In the genomic region with DNA sequence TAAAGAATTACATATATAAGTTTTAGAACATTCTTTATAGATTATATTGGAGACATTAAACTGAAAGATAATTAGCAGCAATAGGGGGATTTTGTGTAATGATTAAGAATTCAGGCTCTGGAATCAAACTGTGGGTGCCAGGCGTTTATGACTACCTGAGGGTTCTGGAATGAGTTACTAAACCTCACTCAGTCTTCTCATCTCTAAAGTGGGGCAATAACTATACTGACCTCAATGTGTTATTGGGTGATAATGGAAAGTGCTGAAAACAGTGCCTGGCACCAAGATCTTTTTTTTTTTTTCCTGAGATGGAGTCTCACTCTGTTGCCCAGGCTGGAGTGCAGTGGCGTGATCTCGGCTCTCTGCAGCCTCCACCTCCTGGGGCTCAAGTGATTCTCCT, we compare ENCODE assay signal across 19 cellular contexts. TPM values are rescaled to one million over a fixed set of nuclear protein-coding genes. Genes with fewer than 3 reads are reported as not detected.
DNase-seq lines count a peak whose midpoint lies in the region; ATAC-seq and TF ChIP-seq lines count a peak whose summit lies in the region.
"Had no signal": no experiment of that assay in that cellular context is flagged by ENCODE, and none has a peak within 500 bp of the region (broad histone marks: within the 10 kb centered on the region; RNA-seq: fewer than 3 reads in every experiment).

No MANE protein-coding gene starts in this region.

- no peaks in the 10 kb centered on the region for H3K9me3 ChIP-seq in CD8-positive, alpha-beta T cell (ENCODE audit: low read length)
- H3K9me3 ChIP-seq: BLaER1 had no signal

- H3K27ac ChIP-seq in CD8-positive, alpha-beta T cell (ENCODE audit: low read depth, low read length), result no peak overlapping the region
- H3K27ac ChIP-seq: 22Rv1, BLaER1, C4-2B, GM23248 had no signal

- no peaks in the 10 kb centered on the region for H3K4me1 ChIP-seq in CD8-positive, alpha-beta T cell (ENCODE audit: insufficient read depth, low read length)

- H3K27ac Mint-ChIP-seq in activated T-cell treated with anti-CD3 and anti-CD28 coated beads, Interleukin-2, amount 50 U/mL, for 72 hours, result no peak overlapping the region
- no peak overlapping the region for H3K27ac Mint-ChIP-seq in stimulated activated naive CD8-positive, alpha-beta T cell treated with anti-CD3 and anti-CD28 coated beads, Interleukin-15, amount 100 ng/mL, for 72 hours
- peak overlapping the region; percentile 77 for H3K27ac Mint-ChIP-seq in dendritic cell treated with granulocyte-macrophage colony-stimulating factor and Interleukin-4, amounts not matched to agents 40 ng/mL and 50 ng/mL, for 4 days
- H3K27ac Mint-ChIP-seq in CD8-positive, alpha-beta T cell, result no peak overlapping the region
- H3K27ac Mint-ChIP-seq: B cell; CD4-positive, alpha-beta T cell had no signal

- DNase-seq in activated T-cell treated with anti-CD3 and anti-CD28 coated beads, Interleukin-2, amount 50 U/mL, for 72 hours, result no peak
- DNase-seq in activated T-cell treated with anti-CD3 and anti-CD28 coated beads for 4 hours (no peak), NCI-H510A treated with DMSO at 0.1 percent for 48 hours (lab: John Stamatoyannopoulos, UW) (no peak)
- no peak for DNase-seq in stimulated activated naive CD8-positive, alpha-beta T cell treated with anti-CD3 and anti-CD28 coated beads, Interleukin-15, amount 100 ng/mL, for 72 hours
- DNase-seq in stimulated activated naive CD8-positive, alpha-beta T cell treated with anti-CD3 and anti-CD28 coated beads, Interleukin-15, Interleukin-2, amounts not matched to agents 100 U/mL and 50 U/mL, for 24 hours, result no peak
- no peak for DNase-seq in CD8-positive, alpha-beta T cell
- DNase-seq: Calu3; CD4-positive, alpha-beta T cell; COR-L47; DMS153; DND-41; GM23248; H7; HCEC 1CT had no signal

- intact Hi-C loops in dendritic cell treated with granulocyte-macrophage colony-stimulating factor and Interleukin-4, amounts not matched to agents 40 ng/mL and 50 ng/mL, for 4 days (cut with micrococcal nuclease), result loop anchor here (10.0 kb wide), 1 partner anchor 1262 kb away; a partner anchor contains a TSS
- intact Hi-C loops in CD8-positive, alpha-beta T cell (cut with DNase I, micrococcal nuclease), result loop anchor here (5.0 to 10.0 kb wide), 4 partner anchors 155 to 1792 kb away; a partner anchor contains a TSS

- H3K27me3 Mint-ChIP-seq in activated T-cell treated with anti-CD3 and anti-CD28 coated beads, Interleukin-2, amount 50 U/mL, for 72 hours (ENCODE audit: low read depth), result no peaks in the 10 kb centered on the region
- no peaks in the 10 kb centered on the region for H3K27me3 Mint-ChIP-seq in stimulated activated naive CD8-positive, alpha-beta T cell treated with anti-CD3 and anti-CD28 coated beads, Interleukin-15, amount 100 ng/mL, for 72 hours
- H3K27me3 Mint-ChIP-seq in dendritic cell treated with granulocyte-macrophage colony-stimulating factor and Interleukin-4, amounts not matched to agents 40 ng/mL and 50 ng/mL, for 4 days, result no peaks in the 10 kb centered on the region
- H3K27me3 Mint-ChIP-seq in CD8-positive, alpha-beta T cell (ENCODE audit: low read depth), result no peaks in the 10 kb centered on the region
- H3K27me3 Mint-ChIP-seq: B cell; CD4-positive, alpha-beta T cell had no signal

- peak; percentile 52 to 64 for ATAC-seq in activated T-cell treated with anti-CD3 and anti-CD28 coated beads, Interleukin-2, amount 50 U/mL, for 72 hours (replicated peaks in 1 of 2)
- ATAC-seq in stimulated activated naive CD8-positive, alpha-beta T cell treated with anti-CD3 and anti-CD28 coated beads, Interleukin-15, amount 100 ng/mL, for 72 hours, result peak; percentile 73
- ATAC-seq in stimulated activated naive CD8-positive, alpha-beta T cell treated with anti-CD3 and anti-CD28 coated beads, Interleukin-15, Interleukin-2, amounts not matched to agents 100 U/mL and 50 U/mL, for 24 hours, result no peak
- ATAC-seq in CD8-positive, alpha-beta T cell, result no peak

- POLR2A ChIA-PET in CD8-positive, alpha-beta T cell (lab: Charles Lee), result no interaction called here

- H3K4me3 Mint-ChIP-seq in activated T-cell treated with anti-CD3 and anti-CD28 coated beads, Interleukin-2, amount 50 U/mL, for 72 hours, result no peak overlapping the region
- no peak overlapping the region for H3K4me3 Mint-ChIP-seq in stimulated activated naive CD8-positive, alpha-beta T cell treated with anti-CD3 and anti-CD28 coated beads, Interleukin-15, amount 100 ng/mL, for 72 hours
- H3K4me3 Mint-ChIP-seq in dendritic cell treated with granulocyte-macrophage colony-stimulating factor and Interleukin-4, amounts not matched to agents 40 ng/mL and 50 ng/mL, for 4 days, result no peak overlapping the region
- H3K4me3 Mint-ChIP-seq in CD8-positive, alpha-beta T cell, result no peak overlapping the region
- H3K4me3 Mint-ChIP-seq: B cell; CD4-positive, alpha-beta T cell had no signal

- no peak for TF ChIP-seq CTCF in CD8-positive, alpha-beta T cell (IDR thresholded peaks at IDR 0.05)

- peaks cover 4 to 5% of the 10 kb centered on the region in 2 donors for H3K36me3 Mint-ChIP-seq in activated T-cell treated with anti-CD3 and anti-CD28 coated beads, Interleukin-2, amount 50 U/mL, for 72 hours (ENCODE audit: insufficient read depth in 2 of 2)
- peaks cover 39% of the 10 kb centered on the region for H3K36me3 Mint-ChIP-seq in dendritic cell treated with granulocyte-macrophage colony-stimulating factor and Interleukin-4, amounts not matched to agents 40 ng/mL and 50 ng/mL, for 4 days (ENCODE audit: low read depth)
- H3K36me3 Mint-ChIP-seq in CD8-positive, alpha-beta T cell, result peaks cover 21% of the 10 kb centered on the region

- H3K4me1 Mint-ChIP-seq in activated T-cell treated with anti-CD3 and anti-CD28 coated beads, Interleukin-2, amount 50 U/mL, for 72 hours (ENCODE audit: low read depth), result peaks cover 25% of the 10 kb centered on the region
- H3K4me1 Mint-ChIP-seq in stimulated activated naive CD8-positive, alpha-beta T cell treated with anti-CD3 and anti-CD28 coated beads, Interleukin-15, amount 100 ng/mL, for 72 hours, result peaks cover 19% of the 10 kb centered on the region
- H3K4me1 Mint-ChIP-seq in dendritic cell treated with granulocyte-macrophage colony-stimulating factor and Interleukin-4, amounts not matched to agents 40 ng/mL and 50 ng/mL, for 4 days (ENCODE audit: low read depth), result peaks cover 85% of the 10 kb centered on the region
- peaks cover 21% of the 10 kb centered on the region for H3K4me1 Mint-ChIP-seq in CD8-positive, alpha-beta T cell (ENCODE audit: low read depth)

- no peak overlapping the region for H3K4me3 ChIP-seq in CD8-positive, alpha-beta T cell (ENCODE audit: low read depth, low read length)
- H3K4me3 ChIP-seq: BLaER1, GM23248 had no signal

- CTCF ChIA-PET in CD8-positive, alpha-beta T cell (lab: Charles Lee), result interaction anchor here (1.2 to 6.0 kb wide), 3 partner anchors 16 to 459 kb away, joined by 3 to 107 read pairs (median 5); no protein-coding TSS in a partner anchor

- H3K27me3 ChIP-seq in CD8-positive, alpha-beta T cell (ENCODE audit: insufficient read depth, low read length), result no peaks in the 10 kb centered on the region
- H3K27me3 ChIP-seq: BLaER1 had no signal

- peaks cover 10% of the 10 kb centered on the region for H3K36me3 ChIP-seq in CD8-positive, alpha-beta T cell (ENCODE audit: insufficient read depth, low read length)

- peaks cover 0 to 1% of the 10 kb centered on the region in 2 donors for H3K9me3 Mint-ChIP-seq in activated T-cell treated with anti-CD3 and anti-CD28 coated beads, Interleukin-2, amount 50 U/mL, for 72 hours
- no peaks in the 10 kb centered on the region for H3K9me3 Mint-ChIP-seq in stimulated activated naive CD8-positive, alpha-beta T cell treated with anti-CD3 and anti-CD28 coated beads, Interleukin-15, amount 100 ng/mL, for 72 hours
- H3K9me3 Mint-ChIP-seq in dendritic cell treated with granulocyte-macrophage colony-stimulating factor and Interleukin-4, amounts not matched to agents 40 ng/mL and 50 ng/mL, for 4 days, result no peaks in the 10 kb centered on the region
- no peaks in the 10 kb centered on the region for H3K9me3 Mint-ChIP-seq in CD8-positive, alpha-beta T cell
- H3K9me3 Mint-ChIP-seq: CD4-positive, alpha-beta T cell had no signal

RNA-seq across cellular contexts. Expression of a gene that starts 7.2 kb away (rescaled TPM):
- total RNA-seq in activated T-cell treated with anti-CD3 and anti-CD28 coated beads, Interleukin-2, amount 50 U/mL, for 72 hours, result 10 to 100 TPM; 18.6 to 28.8 TPM
- total RNA-seq in CD8-positive, alpha-beta T cell, result 10 to 100 TPM; 14.8 to 15.7 TPM

RNA-seq across cellular contexts. Expression of a gene that starts 27.9 kb away (rescaled TPM):
- 10 to 100 TPM; 65.8 to 68.8 TPM for total RNA-seq in activated T-cell treated with anti-CD3 and anti-CD28 coated beads, Interleukin-2, amount 50 U/mL, for 72 hours
- total RNA-seq in CD8-positive, alpha-beta T cell, result not detected
- total RNA-seq: B cell; CD4-positive, alpha-beta T cell; GM23248 had no signal

Comparison
In these comparisons a context has a peak if more than half of its experiments do, and no peak if none do; other contexts are left out.
1. ATAC-seq: peak in activated T-cell treated with anti-CD3 and anti-CD28 coated beads, Interleukin-2, amount 50 U/mL, for 72 hours (2 of 2) and stimulated activated naive CD8-positive, alpha-beta T cell treated with anti-CD3 and anti-CD28 coated beads, Interleukin-15, amount 100 ng/mL, for 72 hours (single experiment); none in stimulated activated naive CD8-positive, alpha-beta T cell treated with anti-CD3 and anti-CD28 coated beads, Interleukin-15, Interleukin-2, amounts not matched to agents 100 U/mL and 50 U/mL, for 24 hours (single experiment) and CD8-positive, alpha-beta T cell (single experiment).
2. RNA of a gene that starts 27.9 kb away (total RNA-seq): 65.8 to 68.8 TPM in activated T-cell treated with anti-CD3 and anti-CD28 coated beads, Interleukin-2, amount 50 U/mL, for 72 hours; not detected in CD8-positive, alpha-beta T cell; every median in the first group is over 10 times any median in the second.